In genomic region chr4:184448828-184449227, GRCh38 we compare ENCODE assay signal across 7 cellular contexts. TPM values are rescaled to one million over a fixed set of nuclear protein-coding genes. Genes with fewer than 3 reads are reported as not detected.
DNase-seq lines count a peak whose midpoint lies in the region; ATAC-seq and TF ChIP-seq lines count a peak whose summit lies in the region.

No MANE protein-coding gene starts in this region.

- H3K4me2 ChIP-seq in mammary epithelial cell (ENCODE audit: insufficient read depth, low read depth, low read length) = peak overlapping the region; percentile 67

- in situ Hi-C loops in mammary epithelial cell (cut with MboI; ENCODE audit: low sequenced_read_pairs in 2 of 2) = no loop called here

- peaks cover 23% of the 10 kb centered on the region for H3K4me1 ChIP-seq in mammary epithelial cell (ENCODE audit: insufficient read depth, low read length)
- peaks cover 22 to 81% (median 59%) of the 10 kb centered on the region in 5 donors for H3K4me1 ChIP-seq in subcutaneous abdominal adipose tissue (ENCODE audit: control insufficient read depth in 5 of 5, insufficient read depth in 5 of 5, low read length in 5 of 5)

- CTCF ChIA-PET in mammary epithelial cell (lab: Charles Lee; ENCODE audit: low non-redundant PET) = no interaction called here

- H3K27ac ChIP-seq in mammary epithelial cell (ENCODE audit: insufficient read depth, low read depth, low read length) = peak overlapping the region; percentile 6
- H3K27ac ChIP-seq in subcutaneous abdominal adipose tissue (ENCODE audit: low read depth, low read length) = peak overlapping the region; percentile 96

- DNase-seq in MG63 = peak; percentile 43
- peak; percentile 16 for DNase-seq in mammary epithelial cell
- DNase-seq in left lobe of liver (ENCODE audit: low spot score) = no peak
- DNase-seq in middle frontal gyrus (ENCODE audit: extremely low spot score, low spot score) = no peak

- peak overlapping the region; percentile 37 for H2AFZ ChIP-seq in mammary epithelial cell (ENCODE audit: low read depth, low read length)

- H3K36me3 ChIP-seq in MG63 (no peaks in the 10 kb centered on the region), mammary epithelial cell (ENCODE audit: insufficient read depth, low read length) (no peaks in the 10 kb centered on the region), subcutaneous abdominal adipose tissue (ENCODE audit: control insufficient read depth in 5 of 5, insufficient read depth in 5 of 5, low read length in 5 of 5) (peaks cover 0 to 2% (median 0%) of the 10 kb centered on the region in 5 donors)

- ATAC-seq in GM19023 (IDR thresholded peaks at IDR 0.05; ENCODE audit: unreplicated experiment) = peak; percentile 40
- ATAC-seq in left lobe of liver = peak; percentile 91
- no peak for ATAC-seq in HG03520 (IDR thresholded peaks at IDR 0.05; ENCODE audit: unreplicated experiment)

- peak overlapping the region; percentile 43 for H3K9ac ChIP-seq in mammary epithelial cell (ENCODE audit: insufficient read depth, low read length)
- H3K9ac ChIP-seq in subcutaneous abdominal adipose tissue (ENCODE audit: low read length in 5 of 5) = peak overlapping the region; percentile 17 to 68 (median 60)

- TF ChIP-seq CTCF in mammary epithelial cell (conservative IDR thresholded peaks at IDR 0.05 in 1 of 2, IDR thresholded peaks at IDR 0.05 in 1 of 2; ENCODE audit: extremely low read depth in 1 of 2, insufficient read depth in 1 of 2, low read depth in 1 of 2, low read length in 2 of 2) = no peak

- WGBS in mammary epithelial cell (ENCODE audit: low coverage, missing lambda C conversion rate) = 47% methylated on average over 10 of the region's 10 CpGs

- H3K4me3 ChIP-seq in MG63 = peak overlapping the region; percentile 27
- peak overlapping the region; percentile 3 to 31 (median 4) for H3K4me3 ChIP-seq in mammary epithelial cell (replicated peaks in 1 of 3; ENCODE audit: insufficient read depth in 1 of 3, low read depth in 2 of 3, low read length in 3 of 3)
- H3K4me3 ChIP-seq in subcutaneous abdominal adipose tissue (ENCODE audit: low read depth in 1 of 5, low read length in 5 of 5) = peak overlapping the region; percentile 49 to 80 (median 62)

- H3K9me3 ChIP-seq in MG63 = no peaks in the 10 kb centered on the region
- no peaks in the 10 kb centered on the region for H3K9me3 ChIP-seq in mammary epithelial cell (replicated peaks; ENCODE audit: insufficient read depth, low read length)
- H3K9me3 ChIP-seq in subcutaneous abdominal adipose tissue (ENCODE audit: control insufficient read depth in 5 of 5, low read length in 5 of 5) = no peaks in the 10 kb centered on the region

- no TSS peak for BruUV-seq in mammary epithelial cell (replicated peaks; lab: Mats Ljungman, UMichigan)

- no peaks in the 10 kb centered on the region for H3K27me3 ChIP-seq in MG63
- no peaks in the 10 kb centered on the region for H3K27me3 ChIP-seq in mammary epithelial cell (ENCODE audit: insufficient read depth, low read length)
- no peaks in the 10 kb centered on the region for H3K27me3 ChIP-seq in subcutaneous abdominal adipose tissue (ENCODE audit: control insufficient read depth in 5 of 5, insufficient read depth in 4 of 5, low read length in 5 of 5)

- intact Hi-C loops in mammary epithelial cell (cut with micrococcal nuclease) = no loop called here

- no peaks in the 10 kb centered on the region for H4K20me1 ChIP-seq in mammary epithelial cell (ENCODE audit: insufficient read depth, low read length)

- dilution Hi-C loops in mammary epithelial cell (cut with HindIII; ENCODE audit: low sequenced_read_pairs) = no loop called here

- peaks cover 93% of the 10 kb centered on the region for H3K79me2 ChIP-seq in mammary epithelial cell (ENCODE audit: insufficient read depth, low read length)

RNA-seq across cellular contexts. Expression of gene IRF2, which starts 25.5 kb away (rescaled TPM):
- total RNA-seq in MG63 (2014; rRNA removed; shearing (Covaris generic); ENCODE audit: low replicate concordance) = 5.4 and 13.9 TPM in 2 replicates
- total RNA-seq in mammary epithelial cell (10 to 100 TPM; 22.0 to 23.3 TPM), left lobe of liver (30.5 TPM)
- polyA plus RNA-seq in mammary epithelial cell = 24.1 TPM
- 31.3 TPM for polyA minus RNA-seq in mammary epithelial cell

Comparison
In these comparisons a context has a peak if more than half of its experiments do, and no peak if none do; other contexts are left out.
1. DNase-seq: peak in MG63 (single experiment) and mammary epithelial cell (single experiment); none in left lobe of liver (single experiment) and middle frontal gyrus (single experiment).
2. H3K4me3 ChIP-seq: peak in every context shown above with its lines; median percentile 62 in subcutaneous abdominal adipose tissue; 27 in MG63; 4 in mammary epithelial cell.